16 cellular contexts compared by ENCODE assay signal in the genomic region with DNA sequence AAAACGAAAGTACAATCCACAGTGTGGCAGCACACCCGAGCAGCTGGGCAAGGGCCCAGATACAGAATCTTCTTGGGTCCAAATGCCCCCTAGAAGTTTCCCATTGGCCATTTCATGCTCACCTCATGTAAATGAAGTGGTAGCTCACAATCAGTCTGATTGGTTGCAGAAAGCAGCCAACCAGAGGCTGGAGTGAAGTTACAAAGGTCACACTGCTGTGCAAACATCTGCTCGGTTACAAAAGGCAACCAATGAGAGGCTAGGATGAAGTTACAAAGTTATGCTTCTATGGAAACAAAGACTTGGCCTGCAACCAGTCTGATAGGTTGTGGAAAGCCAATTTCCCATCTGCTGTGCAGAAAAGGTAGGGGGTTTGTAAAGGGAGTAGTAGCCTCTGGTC.
DNase-seq lines count a peak whose midpoint lies in the region; ATAC-seq and TF ChIP-seq lines count a peak whose summit lies in the region.
"Had no signal": no experiment of that assay in that cellular context is flagged by ENCODE, and none has a peak within 500 bp of the region (broad histone marks: within the 10 kb centered on the region; RNA-seq: fewer than 3 reads in every experiment).

No MANE protein-coding gene starts in this region.

- WGBS in psoas muscle, 3 donors = 34 to 51% (median 40%) methylated on average over 3 of the region's 3 CpGs

- H4K20me1 ChIP-seq in Loucy (ENCODE audit: insufficient read depth, low read length, poor library complexity, severe bottlenecking) = no peaks in the 10 kb centered on the region

- H3K4me2 ChIP-seq in Loucy (ENCODE audit: low read depth, low read length, poor library complexity, severe bottlenecking) = no peak overlapping the region

- H3K9me3 ChIP-seq in Loucy (ENCODE audit: insufficient read depth, low read depth, low read length) (no peaks in the 10 kb centered on the region), psoas muscle (peaks cover 8% of the 10 kb centered on the region), right atrium auricular region (peaks cover 0 to 12% of the 10 kb centered on the region in 2 donors)

- H3K4me3 ChIP-seq in Loucy (ENCODE audit: low read length, poor library complexity, severe bottlenecking) = no peak overlapping the region
- H3K4me3 ChIP-seq in WI38 (ENCODE audit: low read depth, low read length) = peak overlapping the region; percentile 28
- H3K4me3 ChIP-seq in psoas muscle = peak overlapping the region; percentile 54
- no peak overlapping the region for H3K4me3 ChIP-seq in right atrium auricular region
- H3K4me3 ChIP-seq: cardiac muscle cell, left lung had no signal

- H3K27ac ChIP-seq in psoas muscle = no peak overlapping the region
- no peak overlapping the region for H3K27ac ChIP-seq in substantia nigra (ENCODE audit: low read depth, low read length, poor library complexity, severe bottlenecking)
- no peak overlapping the region for H3K27ac ChIP-seq in right atrium auricular region
- H3K27ac ChIP-seq: cardiac muscle cell, left lung had no signal

- no peak overlapping the region for H3K9ac ChIP-seq in Loucy (ENCODE audit: low read depth, low read length, poor library complexity, severe bottlenecking)

- no peaks in the 10 kb centered on the region for H3K4me1 ChIP-seq in Loucy (ENCODE audit: insufficient read depth, low read length, poor library complexity, severe bottlenecking)
- no peaks in the 10 kb centered on the region for H3K4me1 ChIP-seq in psoas muscle
- no peaks in the 10 kb centered on the region for H3K4me1 ChIP-seq in right atrium auricular region
- H3K4me1 ChIP-seq: left lung had no signal

- no peaks in the 10 kb centered on the region for H3K79me2 ChIP-seq in Loucy (ENCODE audit: insufficient read depth, low read length)

- intact Hi-C loops in psoas muscle (cut with DNase I) = no loop called here

- no peaks in the 10 kb centered on the region for H3K27me3 ChIP-seq in Loucy (ENCODE audit: insufficient read depth, low read length, poor library complexity, severe bottlenecking)
- H3K27me3 ChIP-seq in psoas muscle (ENCODE audit: insufficient read depth in 3 of 3, low read length in 2 of 3) = no peaks in the 10 kb centered on the region
- H3K27me3 ChIP-seq in right atrium auricular region = no peaks in the 10 kb centered on the region
- H3K27me3 ChIP-seq: cardiac muscle cell, left lung had no signal

- ATAC-seq in psoas muscle = peak in 2 of 4 donors; percentile 29 to 33
- ATAC-seq: left lung; natural killer cell treated with Interleukin-12 subunit alpha and Interleukin-12 subunit beta and Interleukin-15 and Interleukin-18, amount 100 ng/mL, for 72 hours had no signal

- no peaks in the 10 kb centered on the region for H3K9me2 ChIP-seq in Loucy (replicated peaks; ENCODE audit: low read depth, low read length)

- H3K36me3 ChIP-seq in Loucy (ENCODE audit: insufficient read depth, low read length) = no peaks in the 10 kb centered on the region
- H3K36me3 ChIP-seq in psoas muscle (ENCODE audit: insufficient read depth in 1 of 2, low read depth in 1 of 2) = no peaks in the 10 kb centered on the region
- H3K36me3 ChIP-seq in right atrium auricular region = no peaks in the 10 kb centered on the region
- H3K36me3 ChIP-seq: cardiac muscle cell, left lung had no signal

- H2AFZ ChIP-seq in Loucy (ENCODE audit: low read length) = peak overlapping the region; percentile 72

- DNase-seq in EH (ENCODE audit: low read depth) = peak; percentile 2
- DNase-seq in psoas muscle = no peak
- DNase-seq in substantia nigra (lab: John Stamatoyannopoulos, UW) = no peak
- no peak for DNase-seq in right atrium auricular region (ENCODE audit: low spot score)
- no peak for DNase-seq in NK-92 treated with Interleukin-12 subunit alpha and Interleukin-12 subunit beta, amount 100 ng/mL, for 24 hours (lab: John Stamatoyannopoulos, UW)
- DNase-seq: activated naive CD4-positive, alpha-beta T cell treated with anti-CD3 and anti-CD28 coated beads, Interleukin-2, amount 10 ng/mL, durations not matched to agents 7 days and 5 days; H7; hypothalamus; left lung; NCI-H1105; NCI-H748 treated with DMSO at 0.1 percent for 48 hours; stimulated activated naive CD4-positive, alpha-beta T cell had no signal

- no peak for TF ChIP-seq CTCF in Loucy (conservative IDR thresholded peaks at IDR 0.05; ENCODE audit: low read length)
- TF ChIP-seq CTCF in WI38 (IDR thresholded peaks at IDR 0.05; ENCODE audit: low read depth, low read length) = no peak
- TF ChIP-seq CTCF in psoas muscle (IDR thresholded peaks at IDR 0.05) = no peak
- no peak for TF ChIP-seq CTCF in right atrium auricular region (IDR thresholded peaks at IDR 0.05)

- H3F3A ChIP-seq in Loucy (ENCODE audit: low read depth) = no peaks in the 10 kb centered on the region

Comparison
In these comparisons a context has a peak if more than half of its experiments do, and no peak if none do; other contexts are left out.
1. H3K4me3 ChIP-seq: peak in WI38 (single experiment) and psoas muscle (single experiment); none in Loucy (single experiment) and right atrium auricular region (0 of 2).